ENCODE assay signal across 8 cellular contexts in the genomic region with DNA sequence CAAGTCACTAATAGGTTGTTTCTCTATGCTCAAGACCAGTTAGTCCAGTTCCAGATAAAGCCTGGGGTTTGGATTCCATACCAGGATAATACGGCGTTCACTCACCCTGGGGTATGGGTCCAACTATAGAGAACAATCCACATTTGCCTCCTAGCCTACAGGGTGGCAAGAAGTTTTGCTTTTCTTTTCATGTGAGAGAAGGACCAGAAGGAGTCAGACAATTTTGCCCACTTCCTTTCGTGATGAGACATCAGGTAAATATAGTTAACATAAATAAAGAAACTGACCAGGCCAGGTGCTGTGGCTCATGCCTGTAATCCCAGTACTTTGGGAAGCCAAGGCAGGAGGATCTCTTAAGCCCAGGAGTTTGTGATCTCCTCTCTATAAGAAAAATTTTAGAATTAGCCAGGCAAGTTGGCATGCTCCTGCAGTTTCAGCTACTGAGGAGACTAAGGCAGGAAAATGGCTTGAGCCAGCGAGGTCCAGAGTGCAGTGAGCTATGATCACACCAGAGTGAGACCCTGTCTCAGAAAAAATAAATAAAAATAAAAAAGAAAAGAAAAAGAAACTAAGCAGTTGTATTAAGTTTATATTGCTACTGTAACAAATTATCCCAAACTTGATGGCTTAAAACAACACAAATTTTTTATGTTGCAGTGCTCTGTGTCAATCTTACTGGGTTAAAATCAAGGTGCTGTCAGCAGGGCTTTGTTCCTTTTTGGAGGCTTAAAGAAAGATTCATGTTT.
DNase-seq lines count a peak whose midpoint lies in the region; ATAC-seq lines count a peak whose summit lies in the region.

No MANE protein-coding gene starts in this region.

- H3K27ac Mint-ChIP-seq in memory B cell = peak overlapping the region; percentile 89

- no peaks in the 10 kb centered on the region for H3K27me3 Mint-ChIP-seq in memory B cell

- H3K4me3 Mint-ChIP-seq in memory B cell = peak overlapping the region; percentile 73

- DNase-seq in memory B cell (ENCODE audit: low spot score in 2 of 2) = no peak
- DNase-seq in LoVo (ENCODE audit: low spot score) = no peak
- DNase-seq in middle frontal gyrus (ENCODE audit: extremely low spot score, low spot score) = no peak
- no peak for DNase-seq in midbrain (lab: John Stamatoyannopoulos, UW)
- DNase-seq in Ammon's horn (ENCODE audit: low spot score) = no peak

- H3K9me3 Mint-ChIP-seq in memory B cell = peaks cover 1% of the 10 kb centered on the region

- ATAC-seq in GM18520 (IDR thresholded peaks at IDR 0.05; ENCODE audit: unreplicated experiment) (peak; percentile 74), GM21723 (IDR thresholded peaks at IDR 0.05; ENCODE audit: unreplicated experiment) (peak; percentile 72), HG03575 (IDR thresholded peaks at IDR 0.05; ENCODE audit: extremely low read depth, insufficient number of reproducible peaks, low FRiP score, unreplicated experiment) (peak; percentile 28), memory B cell (ENCODE audit: low read depth) (peak; percentile 21)

- H3K36me3 Mint-ChIP-seq in memory B cell = no peaks in the 10 kb centered on the region

- peaks cover 41% of the 10 kb centered on the region for H3K4me1 Mint-ChIP-seq in memory B cell

Comparison
In these comparisons a context has a peak if more than half of its experiments do, and no peak if none do; other contexts are left out.
1. ATAC-seq: peak in every context shown above with its lines; median percentile 74 in GM18520; 72 in GM21723; 28 in HG03575; 21 in memory B cell.